Comparison of ENCODE assay signal across 9 cellular contexts in the genomic region with DNA sequence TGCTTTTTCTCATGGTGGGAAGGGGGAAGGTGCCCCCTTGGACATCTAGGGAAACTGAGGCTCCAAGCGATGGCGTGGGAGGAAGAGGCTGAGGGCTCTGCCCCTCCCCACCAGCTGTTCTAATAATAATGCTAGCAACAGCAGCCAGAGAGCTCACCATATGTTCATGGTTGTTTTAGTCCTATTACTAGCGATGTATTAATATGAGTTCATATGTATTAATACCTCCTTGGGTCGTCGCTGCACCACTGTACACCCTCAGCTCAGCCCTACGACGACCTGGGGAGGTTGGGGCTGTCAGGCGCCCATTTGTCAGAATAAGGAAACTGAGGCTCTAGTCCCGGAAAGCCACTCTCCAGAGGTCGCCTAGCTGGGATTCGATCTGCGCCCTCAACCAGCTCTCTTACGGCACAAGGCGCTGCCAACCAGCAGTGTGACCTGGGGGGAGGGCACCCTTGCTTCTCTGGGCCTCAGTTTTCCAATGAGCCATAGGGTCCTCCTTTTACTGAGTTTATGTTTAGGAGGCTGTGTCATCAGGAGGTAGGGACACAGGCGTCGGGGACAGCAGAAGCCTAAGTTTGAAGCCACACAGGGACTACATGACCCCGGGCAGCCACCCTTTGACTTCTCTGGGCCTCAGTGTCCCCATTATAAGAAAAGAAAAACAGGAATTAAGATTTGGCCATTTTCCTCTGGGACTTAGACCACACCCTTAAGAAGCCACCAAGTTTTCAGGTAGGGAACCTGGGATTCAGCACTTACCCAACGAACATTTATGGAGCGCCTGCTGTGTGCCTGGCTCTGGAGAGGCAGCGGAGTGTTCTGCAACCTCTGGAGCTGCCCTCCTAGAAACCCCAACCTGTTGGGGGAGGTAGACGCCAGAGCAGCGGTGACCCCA. TPM values are rescaled to one million over a fixed set of nuclear protein-coding genes. Genes with fewer than 3 reads are reported as not detected.
DNase-seq lines count a peak whose midpoint lies in the region; ATAC-seq and TF ChIP-seq lines count a peak whose summit lies in the region.
"Had no signal": no experiment of that assay in that cellular context is flagged by ENCODE, and none has a peak within 500 bp of the region (broad histone marks: within the 10 kb centered on the region; RNA-seq: fewer than 3 reads in every experiment).

No MANE protein-coding gene starts in this region.

- peaks cover 22% of the 10 kb centered on the region for H3K4me1 Mint-ChIP-seq in activated naive CD8-positive, alpha-beta T cell (ENCODE audit: low read depth)

- no peak for DNase-seq in AG04450 (ENCODE audit: low read depth, low spot score)
- DNase-seq in HFF-Myc (ENCODE audit: extremely low read depth, low read depth): no peak
- DNase-seq in lung (ENCODE audit: low spot score): no peak
- no peak for DNase-seq in NCI-H1105 treated with DMSO at 0.1 percent for 48 hours (lab: John Stamatoyannopoulos, UW)
- DNase-seq in NCI-H510A treated with DMSO at 0.1 percent for 48 hours (lab: John Stamatoyannopoulos, UW): no peak
- no peak for DNase-seq in NCI-H345 treated with DMSO at 0.1 percent for 48 hours (lab: John Stamatoyannopoulos, UW; ENCODE audit: unreplicated experiment)
- DNase-seq in GF-D8 (lab: John Stamatoyannopoulos, UW): no peak

- POLR2A ChIA-PET in AG04450 (lab: Yijun Ruan, JAX): no interaction called here

- no peaks in the 10 kb centered on the region; the same call in none of the 2 replicates for H3K9me3 ChIP-seq in AG04450 (ENCODE audit: control insufficient read depth, insufficient read depth, low read length)
- H3K9me3 ChIP-seq in lung (ENCODE audit: control insufficient read depth in 2 of 2, insufficient read depth in 1 of 2, low read length in 1 of 2): no peaks in the 10 kb centered on the region

- H3K4me3 ChIP-seq in AG04450 (ENCODE audit: low read depth, low read length) (peak overlapping the region; percentile 64), HFF-Myc (replicated peaks; ENCODE audit: low read depth, low read length) (peak overlapping the region; percentile 49), lung (peak overlapping the region; percentile 28)

- H3K27ac Mint-ChIP-seq in activated naive CD8-positive, alpha-beta T cell: peak overlapping the region; percentile 70

- no peak for TF ChIP-seq CTCF in AG04450 (IDR thresholded peaks at IDR 0.05; ENCODE audit: low read depth, low read length)
- no peak for TF ChIP-seq CTCF in HFF-Myc (IDR thresholded peaks at IDR 0.05; ENCODE audit: low read depth, low read length, missing control alignments)
- no peak for TF ChIP-seq CTCF in lung (IDR thresholded peaks at IDR 0.05; ENCODE audit: control extremely low read depth, extremely low read depth)

- H3K27ac ChIP-seq in AG04450 (ENCODE audit: low read depth, low read length) (no peak overlapping the region), lung (ENCODE audit: low read depth in 1 of 2, low read length in 1 of 2) (no peak overlapping the region)
- H3K27ac ChIP-seq: epithelial cell of prostate had no signal

- CTCF ChIA-PET in AG04450 (lab: Charles Lee): interaction anchor here (0.9 kb wide), 1 partner anchor 13 kb away, joined by 3 read pairs; no protein-coding TSS in a partner anchor

- no peaks in the 10 kb centered on the region for H3K36me3 Mint-ChIP-seq in activated naive CD8-positive, alpha-beta T cell

- no peaks in the 10 kb centered on the region for H3K36me3 ChIP-seq in lung (ENCODE audit: control insufficient read depth in 2 of 2, insufficient read depth in 2 of 2, low read length in 2 of 2)

- H3K9me3 Mint-ChIP-seq in activated naive CD8-positive, alpha-beta T cell (ENCODE audit: low read depth): no peaks in the 10 kb centered on the region

- peaks cover 21% of the 10 kb centered on the region for H3K27me3 ChIP-seq in AG04450 (ENCODE audit: control insufficient read depth, insufficient read depth, low read length)
- H3K27me3 ChIP-seq in lung (ENCODE audit: control insufficient read depth, insufficient read depth): no peaks in the 10 kb centered on the region

- WGBS in lung, 2 donors: 28 to 33% methylated on average over 22 of the region's 22 CpGs

- no peak for ATAC-seq in lung (ENCODE audit: insufficient read depth, low FRiP score)

- no peaks in the 10 kb centered on the region for H3K27me3 Mint-ChIP-seq in activated naive CD8-positive, alpha-beta T cell

- H3K4me3 Mint-ChIP-seq in activated naive CD8-positive, alpha-beta T cell: peak overlapping the region; percentile 86

- peaks cover 0 to 12% of the 10 kb centered on the region in 2 donors for H3K4me1 ChIP-seq in lung (ENCODE audit: control insufficient read depth in 2 of 2, insufficient read depth in 2 of 2, low read length in 2 of 2)

RNA-seq across cellular contexts. Expression of gene MAST3, which starts 0.7 kb away (rescaled TPM):
- polyA plus RNA-seq in AG04450 (2011; rRNA removed) (2.1 and 2.5 TPM in 2 replicates), lung (10 to 100 TPM in 1 of 2 donors, 1 to 10 TPM in 1; 5.0 to 12.1 TPM)
- polyA minus RNA-seq in AG04450 (2011; rRNA and poly(A)+ RNA removed): 4.1 and 6.8 TPM in 2 replicates
- 10 to 100 TPM in 1 of 2 donors, 1 to 10 TPM in 1; 6.5 to 24.0 TPM for total RNA-seq in lung

RNA-seq across cellular contexts. Expression of gene IL12RB1, which starts 11.5 kb away (rescaled TPM):
- polyA plus RNA-seq in AG04450 (2011; rRNA removed): 0.05 and 0.14 TPM in 2 replicates
- not detected in 2 replicates for polyA minus RNA-seq in AG04450 (2011; rRNA and poly(A)+ RNA removed)
- 1 to 10 TPM; 1.3 to 7.8 TPM for total RNA-seq in lung
- 1 to 10 TPM; 3.0 to 6.7 TPM for polyA plus RNA-seq in lung

RNA-seq across cellular contexts. Expression of gene PIK3R2, which starts 54.7 kb away (rescaled TPM):
- polyA plus RNA-seq in AG04450 (2011; rRNA removed) (19.7 and 23.3 TPM in 2 replicates), lung (10 to 100 TPM in 1 of 2 donors, 1 to 10 TPM in 1; 7.0 to 18.4 TPM)
- polyA minus RNA-seq in AG04450 (2011; rRNA and poly(A)+ RNA removed): 11.5 and 12.1 TPM in 2 replicates
- total RNA-seq in lung: 10 to 100 TPM; 22.3 to 36.2 TPM
